In genomic region chr22:26986051-26986881, GRCh38 we compare ENCODE assay signal across 1 cellular context.
TF ChIP-seq lines count a peak whose summit lies in the region.

No MANE protein-coding gene starts in this region.

TF ChIP-seq in GM23338, 12 proteins besides CTCF, POLR2A, EP300 and RAD21 (continued from another document):
- no peak for TF ChIP-seq ZNF462 (CRISPR knock-in tag; IDR thresholded peaks at IDR 0.05)
- no peak for TF ChIP-seq ETS1 (IDR thresholded peaks at IDR 0.05)
- no peak for TF ChIP-seq CREB1 (CRISPR knock-in tag; IDR thresholded peaks at IDR 0.05; ENCODE audit: low read depth)
- TF ChIP-seq ZNF114 (CRISPR knock-in tag; IDR thresholded peaks at IDR 0.05): no peak
- no peak for TF ChIP-seq JUNB (IDR thresholded peaks at IDR 0.05; ENCODE audit: unreplicated experiment)
- no peak for TF ChIP-seq REST (IDR thresholded peaks at IDR 0.05; ENCODE audit: unreplicated experiment)
